Comparison of ENCODE assay signal across 20 cellular contexts in genomic region chr1:178645826-178646200, GRCh38.
DNase-seq lines count a peak whose midpoint lies in the region; ATAC-seq and TF ChIP-seq lines count a peak whose summit lies in the region.
"Had no signal": no experiment of that assay in that cellular context is flagged by ENCODE, and none has a peak within 500 bp of the region (broad histone marks: within the 10 kb centered on the region; RNA-seq: fewer than 3 reads in every experiment).

No MANE protein-coding gene starts in this region.

- H3K79me1 ChIP-seq in IMR-90 (ENCODE audit: low read depth in 1 of 2, low read length in 2 of 2): peaks cover 0 to 4% of the 10 kb centered on the region in 2 experiments; a peak in 2 of 4 replicates

- peak overlapping the region; percentile 4; the same call in 1 of the 3 replicates for H2BK15ac ChIP-seq in IMR-90 (ENCODE audit: low read depth, low read length)

- no peak for TF ChIP-seq POLR2A in IMR-90 (IDR thresholded peaks at IDR 0.05; ENCODE audit: low read depth, low read length)

- peak overlapping the region; percentile 64; the same call in 1 of the 2 replicates for H3K4ac ChIP-seq in IMR-90 (ENCODE audit: low read depth, low read length)

- no peaks in the 10 kb centered on the region for H3K9me3 Mint-ChIP-seq in activated T-helper 1 cell treated with anti-CD3 and anti-CD28 coated beads, Interleukin-12 subunit alpha, Interleukin-12 subunit beta, Interleukin-2, Interleukin-4 antibody, amounts not matched to agents 30 ng/mL and 10 ng/mL and 1 ng/mL, durations not matched to agents 14 hours and 24 hours and 36 hours
- H3K9me3 Mint-ChIP-seq: activated T-helper 2 cell treated with anti-CD3 and anti-CD28 coated beads, Interferon-gamma antibody, Interleukin-2, Interleukin-4, amounts not matched to agents 10 μg/mL and 5 μg/mL and 100 μg/mL, durations not matched to agents 14 hours and 24 hours and 36 hours had no signal

- no peak overlapping the region for H3K9ac ChIP-seq in IMR-90 (ENCODE audit: low read depth, low read length)

- H2AK5ac ChIP-seq in IMR-90 (ENCODE audit: low read depth, low read length): no peak overlapping the region

- H2BK5ac ChIP-seq in IMR-90 (ENCODE audit: low read depth, low read length, poor library complexity, severe bottlenecking): peak overlapping the region; percentile 88

- peak overlapping the region; percentile 33; the same call in 1 of the 2 replicates for H2BK20ac ChIP-seq in IMR-90 (ENCODE audit: low read depth, low read length)

- H3K36me3 ChIP-seq in IMR-90 (ENCODE audit: control insufficient read depth, insufficient read depth, low read length): no peaks in the 10 kb centered on the region
- H3K36me3 ChIP-seq: adrenal gland, sigmoid colon had no signal

- no peaks in the 10 kb centered on the region for H3K9me3 ChIP-seq in IMR-90 (ENCODE audit: control insufficient read depth, insufficient read depth, low read length)
- H3K9me3 ChIP-seq: adrenal gland, sigmoid colon had no signal

- peaks cover 3% of the 10 kb centered on the region for H3K27me3 Mint-ChIP-seq in activated T-helper 1 cell treated with anti-CD3 and anti-CD28 coated beads, Interleukin-12 subunit alpha, Interleukin-12 subunit beta, Interleukin-2, Interleukin-4 antibody, amounts not matched to agents 30 ng/mL and 10 ng/mL and 1 ng/mL, durations not matched to agents 14 hours and 24 hours and 36 hours (ENCODE audit: insufficient read depth)
- H3K27me3 Mint-ChIP-seq: activated B cell treated with CpG ODN at 0.5 μM for 24 hours had no signal

- no peak overlapping the region for H2AFZ ChIP-seq in IMR-90 (replicated peaks; ENCODE audit: low read length, poor library complexity)

- TF ChIP-seq CTCF in AG10803 (conservative IDR thresholded peaks at IDR 0.05; ENCODE audit: low read length) (no peak), IMR-90 (conservative IDR thresholded peaks at IDR 0.05; ENCODE audit: low read depth, low read length) (no peak), astrocyte of the cerebellum (IDR thresholded peaks at IDR 0.05; ENCODE audit: low read depth, low read length, missing control alignments) (no peak)

- CTCF ChIA-PET in IMR-90 (lab: Yijun Ruan, JAX): interaction anchor here (0.7 to 1.3 kb wide), 3 partner anchors 11 to 102 kb away, joined by 4 read pairs; no protein-coding TSS in a partner anchor

- H2AK9ac ChIP-seq in IMR-90 (replicated peaks; ENCODE audit: low read depth, low read length, poor library complexity): no peak overlapping the region

- peak overlapping the region in 1 of 2 experiments; percentile 79; a peak in 2 of 4 replicates for H4K8ac ChIP-seq in IMR-90 (ENCODE audit: low read depth in 2 of 2, low read length in 2 of 2)

- H4K20me1 ChIP-seq in IMR-90 (ENCODE audit: insufficient read depth, low read length): no peaks in the 10 kb centered on the region

- ATAC-seq in IMR-90 (ENCODE audit: low read depth): peak; percentile 84
- ATAC-seq: T-helper 17 cell had no signal

- H2BK120ac ChIP-seq in IMR-90 (ENCODE audit: low read depth, low read length): peak overlapping the region; percentile 93; the same call in 1 of the 2 replicates

- H3K4me3 ChIP-seq in AG10803 (ENCODE audit: low read length) (no peak overlapping the region), IMR-90 (ENCODE audit: insufficient read depth, low read depth, low read length) (no peak overlapping the region), astrocyte of the cerebellum (ENCODE audit: low read depth, low read length) (no peak overlapping the region)
- H3K4me3 ChIP-seq: adrenal gland, sigmoid colon had no signal

- no TSS peak for BruUV-seq in IMR-90 (replicated peaks; lab: Mats Ljungman, UMichigan)

- no peak for TF ChIP-seq RAD21 in IMR-90 (IDR thresholded peaks at IDR 0.05; ENCODE audit: low read length)

- intact Hi-C loops in IMR-90 (cut with micrococcal nuclease): loop anchor here (1.0 to 10.0 kb wide), 3 partner anchors 38 to 359 kb away; no protein-coding TSS in a partner anchor
- intact Hi-C loops in activated T-helper 1 cell treated with anti-CD3 and anti-CD28 coated beads, Interleukin-12 subunit alpha, Interleukin-12 subunit beta, Interleukin-2, Interleukin-4 antibody, amounts not matched to agents 30 ng/mL and 10 ng/mL and 1 ng/mL, durations not matched to agents 14 hours and 24 hours and 36 hours (cut with micrococcal nuclease): no loop called here

- no peak overlapping the region for H4K91ac ChIP-seq in IMR-90 (ENCODE audit: insufficient read depth, low read depth, low read length)

- dilution Hi-C loops in IMR-90 (cut with HindIII; ENCODE audit: low sequenced_read_pairs, unreplicated experiment): no loop called here

- H3K4me2 ChIP-seq in IMR-90 (ENCODE audit: low read depth, low read length): peak overlapping the region; percentile 56; the same call in 1 of the 2 replicates

- H3K36me3 Mint-ChIP-seq in activated T-helper 1 cell treated with anti-CD3 and anti-CD28 coated beads, Interleukin-12 subunit alpha, Interleukin-12 subunit beta, Interleukin-2, Interleukin-4 antibody, amounts not matched to agents 30 ng/mL and 10 ng/mL and 1 ng/mL, durations not matched to agents 14 hours and 24 hours and 36 hours (ENCODE audit: low read depth): no peaks in the 10 kb centered on the region

- H3K4me3 Mint-ChIP-seq in activated T-helper 1 cell treated with anti-CD3 and anti-CD28 coated beads, Interleukin-12 subunit alpha, Interleukin-12 subunit beta, Interleukin-2, Interleukin-4 antibody, amounts not matched to agents 30 ng/mL and 10 ng/mL and 1 ng/mL, durations not matched to agents 14 hours and 24 hours and 36 hours: no peak overlapping the region
- H3K4me3 Mint-ChIP-seq: activated B cell treated with CpG ODN at 0.5 μM for 24 hours, T-helper 17 cell had no signal

- no peak overlapping the region for H3K14ac ChIP-seq in IMR-90 (replicated peaks; ENCODE audit: low read depth, low read length)

- no CpG with 5 or more reads among the region's 1 CpG for WGBS in IMR-90 (ENCODE audit: extremely low coverage in 2 of 2, insufficient read length in 1 of 2), 2 experiments

- POLR2A ChIA-PET in IMR-90 (lab: Charles Lee; ENCODE audit: unreplicated experiment): interaction anchor here (0.6 kb wide), 1 partner anchor 228 kb away, joined by 3 read pairs; no protein-coding TSS in a partner anchor

- no peak overlapping the region for H3K56ac ChIP-seq in IMR-90 (ENCODE audit: extremely low read depth, insufficient read depth, low read length)

- peaks cover 16% of the 10 kb centered on the region for H3K9me1 ChIP-seq in IMR-90 (ENCODE audit: insufficient read depth, low read length)

- H3K27ac Mint-ChIP-seq in activated T-helper 1 cell treated with anti-CD3 and anti-CD28 coated beads, Interleukin-12 subunit alpha, Interleukin-12 subunit beta, Interleukin-2, Interleukin-4 antibody, amounts not matched to agents 30 ng/mL and 10 ng/mL and 1 ng/mL, durations not matched to agents 14 hours and 24 hours and 36 hours: no peak overlapping the region
- H3K27ac Mint-ChIP-seq: activated B cell treated with CpG ODN at 0.5 μM for 24 hours; activated T-helper 2 cell treated with anti-CD3 and anti-CD28 coated beads, Interferon-gamma antibody, Interleukin-2, Interleukin-4, amounts not matched to agents 10 μg/mL and 5 μg/mL and 100 μg/mL, durations not matched to agents 14 hours and 24 hours and 36 hours; T-helper 17 cell had no signal

- DNase-seq in AG10803 (ENCODE audit: low read depth): peak; percentile 91
- DNase-seq in IMR-90: peak; percentile 91
- peak; percentile 47 for DNase-seq in astrocyte of the cerebellum (ENCODE audit: low read depth)
- peak; percentile 53 for DNase-seq in kidney tubule cell (ENCODE audit: low spot score)
- DNase-seq in stimulated activated naive CD4-positive, alpha-beta T cell (lab: John Stamatoyannopoulos, UW): no peak
- DNase-seq in NCI-H1436 treated with DMSO at 0.1 percent for 48 hours (lab: John Stamatoyannopoulos, UW): no peak
- DNase-seq in activated T-helper 1 cell treated with anti-CD3 and anti-CD28 coated beads, Interleukin-12 subunit alpha, Interleukin-12 subunit beta, Interleukin-2, Interleukin-4 antibody, amounts not matched to agents 30 ng/mL and 10 ng/mL and 1 ng/mL, durations not matched to agents 14 hours and 24 hours and 36 hours (ENCODE audit: low spot score): no peak
- DNase-seq in GM19238 (ENCODE audit: insufficient read length, low spot score): no peak
- DNase-seq: activated B cell treated with CpG ODN at 0.5 μM for 24 hours; adrenal gland; Calu3; GF-D8; NCI-H1092 treated with DMSO at 0.1 percent for 48 hours; nucleus accumbens; sigmoid colon; stimulated activated CD4-positive, alpha-beta T cell treated with anti-CD3 and anti-CD28 coated beads, Interleukin-4, amount 100 ng/mL, for 1 hour; stimulated activated CD8-positive, alpha-beta memory T cell treated with anti-CD3 and anti-CD28 coated beads, Interleukin-4, amount 100 ng/mL, for 48 hours; T-helper 17 cell had no signal

- peak overlapping the region; percentile 69 for H3K18ac ChIP-seq in IMR-90 (ENCODE audit: low read depth, low read length)

- no peaks in the 10 kb centered on the region for H3K27me3 ChIP-seq in IMR-90 (ENCODE audit: control insufficient read depth, insufficient read depth, low read length)
- H3K27me3 ChIP-seq: adrenal gland, sigmoid colon had no signal

- H3K27ac ChIP-seq in IMR-90 (ENCODE audit: insufficient read depth, low read length): 0 out of 2 replicates have a peak overlapping the region, but pooled peaks have one; percentile 66
- H3K27ac ChIP-seq: RWPE1, sigmoid colon had no signal

- in situ Hi-C loops in IMR-90 (cut with MboI; ENCODE audit: low sequenced_read_pairs) (no loop called here), astrocyte of the cerebellum (cut with HindIII; ENCODE audit: low sequenced_read_pairs) (no loop called here)

- H3K23ac ChIP-seq in IMR-90 (ENCODE audit: low read depth, low read length): no peak overlapping the region

- peak overlapping the region; percentile 33 for H4K5ac ChIP-seq in IMR-90 (ENCODE audit: low read depth, low read length)

- H3K4me1 ChIP-seq in IMR-90 (ENCODE audit: control insufficient read depth, insufficient read depth, low read length): peaks cover 22% of the 10 kb centered on the region
- H3K4me1 ChIP-seq: sigmoid colon had no signal

- no peaks in the 10 kb centered on the region for H3K4me1 Mint-ChIP-seq in activated T-helper 1 cell treated with anti-CD3 and anti-CD28 coated beads, Interleukin-12 subunit alpha, Interleukin-12 subunit beta, Interleukin-2, Interleukin-4 antibody, amounts not matched to agents 30 ng/mL and 10 ng/mL and 1 ng/mL, durations not matched to agents 14 hours and 24 hours and 36 hours (ENCODE audit: low read depth)

TF ChIP-seq in IMR-90, 13 proteins besides CTCF, POLR2A, EP300 and RAD21 (continues in another document):
- TF ChIP-seq MAFK (IDR thresholded peaks at IDR 0.05; ENCODE audit: low read depth, low read length): no peak; the same call in 1 of the 2 replicates
- TF ChIP-seq CHD1 (IDR thresholded peaks at IDR 0.05; ENCODE audit: low read depth, low read length): no peak
- no peak for TF ChIP-seq USF2 (IDR thresholded peaks at IDR 0.05; ENCODE audit: low read depth, low read length)

Comparison
In these comparisons a context has a peak if more than half of its experiments do, and no peak if none do; other contexts are left out.
1. DNase-seq: peak in AG10803 (single experiment), IMR-90 (single experiment), astrocyte of the cerebellum (single experiment) and kidney tubule cell (single experiment); none in stimulated activated naive CD4-positive, alpha-beta T cell (0 of 6), NCI-H1436 treated with DMSO at 0.1 percent for 48 hours (single experiment), activated T-helper 1 cell treated with anti-CD3 and anti-CD28 coated beads, Interleukin-12 subunit alpha, Interleukin-12 subunit beta, Interleukin-2, Interleukin-4 antibody, amounts not matched to agents 30 ng/mL and 10 ng/mL and 1 ng/mL, durations not matched to agents 14 hours and 24 hours and 36 hours (single experiment) and GM19238 (single experiment).